Comparison of ENCODE assay signal across 1 cellular context in the genomic region with DNA sequence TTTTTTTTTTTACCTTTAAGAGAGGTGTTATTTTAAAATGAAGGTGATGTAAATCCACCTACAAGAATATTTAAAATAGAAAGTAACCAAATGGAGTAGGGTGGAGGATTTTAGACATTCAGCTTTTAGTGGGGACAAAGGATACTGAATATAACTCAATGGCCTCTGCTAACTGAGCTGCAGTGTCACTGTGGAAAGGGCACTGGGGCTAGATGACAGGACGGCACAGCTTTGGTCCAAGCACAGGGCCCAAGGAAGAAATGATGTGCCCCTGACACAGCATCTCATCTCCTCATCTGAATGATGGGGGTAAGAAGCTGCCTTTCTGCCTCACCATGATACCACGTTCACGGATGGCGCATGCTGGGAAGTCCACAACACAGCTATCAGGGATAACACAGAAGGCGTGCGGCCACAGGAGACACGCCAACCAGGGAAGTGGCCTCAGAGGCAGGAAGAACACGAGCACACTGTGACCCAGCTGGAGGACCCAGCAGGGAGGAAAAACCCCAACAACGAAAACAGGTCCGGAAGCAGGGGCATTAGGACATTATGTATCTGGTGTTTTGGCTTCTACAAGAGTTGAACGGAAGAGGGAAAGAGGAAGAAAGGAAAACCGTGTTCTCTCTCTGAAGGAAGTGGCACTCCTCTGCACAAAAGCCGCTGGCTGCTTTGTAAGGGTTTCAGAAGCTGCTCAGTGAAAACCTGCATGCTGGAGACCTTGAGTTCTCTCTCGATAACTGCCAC.
TF ChIP-seq lines count a peak whose summit lies in the region.

No MANE protein-coding gene starts in this region.

TF ChIP-seq in GM23338, 12 proteins besides CTCF, POLR2A, EP300 and RAD21 (continued from another document):
- TF ChIP-seq, protein P1, sequence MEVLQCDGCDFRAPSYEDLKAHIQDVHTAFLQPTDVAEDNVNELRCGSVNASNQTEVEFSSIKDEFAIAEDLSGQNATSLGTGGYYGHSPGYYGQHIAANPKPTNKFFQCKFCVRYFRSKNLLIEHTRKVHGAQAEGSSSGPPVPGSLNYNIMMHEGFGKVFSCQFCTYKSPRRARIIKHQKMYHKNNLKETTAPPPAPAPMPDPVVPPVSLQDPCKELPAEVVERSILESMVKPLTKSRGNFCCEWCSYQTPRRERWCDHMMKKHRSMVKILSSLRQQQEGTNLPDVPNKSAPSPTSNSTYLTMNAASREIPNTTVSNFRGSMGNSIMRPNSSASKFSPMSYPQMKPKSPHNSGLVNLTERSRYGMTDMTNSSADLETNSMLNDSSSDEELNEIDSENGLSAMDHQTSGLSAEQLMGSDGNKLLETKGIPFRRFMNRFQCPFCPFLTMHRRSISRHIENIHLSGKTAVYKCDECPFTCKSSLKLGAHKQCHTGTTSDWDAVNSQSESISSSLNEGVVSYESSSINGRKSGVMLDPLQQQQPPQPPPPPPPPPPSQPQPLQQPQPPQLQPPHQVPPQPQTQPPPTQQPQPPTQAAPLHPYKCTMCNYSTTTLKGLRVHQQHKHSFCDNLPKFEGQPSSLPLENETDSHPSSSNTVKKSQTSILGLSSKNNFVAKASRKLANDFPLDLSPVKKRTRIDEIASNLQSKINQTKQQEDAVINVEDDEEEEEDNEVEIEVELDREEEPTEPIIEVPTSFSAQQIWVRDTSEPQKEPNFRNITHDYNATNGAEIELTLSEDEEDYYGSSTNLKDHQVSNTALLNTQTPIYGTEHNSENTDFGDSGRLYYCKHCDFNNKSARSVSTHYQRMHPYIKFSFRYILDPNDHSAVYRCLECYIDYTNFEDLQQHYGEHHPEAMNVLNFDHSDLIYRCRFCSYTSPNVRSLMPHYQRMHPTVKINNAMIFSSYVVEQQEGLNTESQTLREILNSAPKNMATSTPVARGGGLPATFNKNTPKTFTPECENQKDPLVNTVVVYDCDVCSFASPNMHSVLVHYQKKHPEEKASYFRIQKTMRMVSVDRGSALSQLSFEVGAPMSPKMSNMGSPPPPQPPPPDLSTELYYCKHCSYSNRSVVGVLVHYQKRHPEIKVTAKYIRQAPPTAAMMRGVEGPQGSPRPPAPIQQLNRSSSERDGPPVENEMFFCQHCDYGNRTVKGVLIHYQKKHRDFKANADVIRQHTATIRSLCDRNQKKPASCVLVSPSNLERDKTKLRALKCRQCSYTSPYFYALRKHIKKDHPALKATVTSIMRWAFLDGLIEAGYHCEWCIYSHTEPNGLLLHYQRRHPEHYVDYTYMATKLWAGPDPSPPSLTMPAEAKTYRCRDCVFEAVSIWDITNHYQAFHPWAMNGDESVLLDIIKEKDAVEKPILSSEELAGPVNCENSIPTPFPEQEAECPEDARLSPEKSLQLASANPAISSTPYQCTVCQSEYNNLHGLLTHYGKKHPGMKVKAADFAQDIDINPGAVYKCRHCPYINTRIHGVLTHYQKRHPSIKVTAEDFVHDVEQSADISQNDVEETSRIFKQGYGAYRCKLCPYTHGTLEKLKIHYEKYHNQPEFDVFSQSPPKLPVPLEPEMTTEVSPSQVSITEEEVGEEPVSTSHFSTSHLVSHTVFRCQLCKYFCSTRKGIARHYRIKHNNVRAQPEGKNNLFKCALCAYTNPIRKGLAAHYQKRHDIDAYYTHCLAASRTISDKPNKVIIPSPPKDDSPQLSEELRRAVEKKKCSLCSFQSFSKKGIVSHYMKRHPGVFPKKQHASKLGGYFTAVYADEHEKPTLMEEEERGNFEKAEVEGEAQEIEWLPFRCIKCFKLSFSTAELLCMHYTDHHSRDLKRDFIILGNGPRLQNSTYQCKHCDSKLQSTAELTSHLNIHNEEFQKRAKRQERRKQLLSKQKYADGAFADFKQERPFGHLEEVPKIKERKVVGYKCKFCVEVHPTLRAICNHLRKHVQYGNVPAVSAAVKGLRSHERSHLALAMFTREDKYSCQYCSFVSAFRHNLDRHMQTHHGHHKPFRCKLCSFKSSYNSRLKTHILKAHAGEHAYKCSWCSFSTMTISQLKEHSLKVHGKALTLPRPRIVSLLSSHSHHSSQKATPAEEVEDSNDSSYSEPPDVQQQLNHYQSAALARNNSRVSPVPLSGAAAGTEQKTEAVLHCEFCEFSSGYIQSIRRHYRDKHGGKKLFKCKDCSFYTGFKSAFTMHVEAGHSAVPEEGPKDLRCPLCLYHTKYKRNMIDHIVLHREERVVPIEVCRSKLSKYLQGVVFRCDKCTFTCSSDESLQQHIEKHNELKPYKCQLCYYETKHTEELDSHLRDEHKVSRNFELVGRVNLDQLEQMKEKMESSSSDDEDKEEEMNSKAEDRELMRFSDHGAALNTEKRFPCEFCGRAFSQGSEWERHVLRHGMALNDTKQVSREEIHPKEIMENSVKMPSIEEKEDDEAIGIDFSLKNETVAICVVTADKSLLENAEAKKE (CRISPR knock-in tag; IDR thresholded peaks at IDR 0.05) = no peak
- TF ChIP-seq EZH2 (IDR thresholded peaks at IDR 0.05; ENCODE audit: low read depth, unreplicated experiment) (no peak), EZH2phosphoT487 (IDR thresholded peaks at IDR 0.05; ENCODE audit: unreplicated experiment) (no peak), ZNF114 (CRISPR knock-in tag; IDR thresholded peaks at IDR 0.05) (no peak), NANOG (IDR thresholded peaks at IDR 0.05; ENCODE audit: borderline replicate concordance) (no peak), ZNF331 (CRISPR knock-in tag; IDR thresholded peaks at IDR 0.05; ENCODE audit: low read depth) (no peak), CREB1 (CRISPR knock-in tag; IDR thresholded peaks at IDR 0.05; ENCODE audit: low read depth) (no peak), STAT1 (IDR thresholded peaks at IDR 0.05; ENCODE audit: unreplicated experiment) (no peak)
- TF ChIP-seq, protein P2, sequence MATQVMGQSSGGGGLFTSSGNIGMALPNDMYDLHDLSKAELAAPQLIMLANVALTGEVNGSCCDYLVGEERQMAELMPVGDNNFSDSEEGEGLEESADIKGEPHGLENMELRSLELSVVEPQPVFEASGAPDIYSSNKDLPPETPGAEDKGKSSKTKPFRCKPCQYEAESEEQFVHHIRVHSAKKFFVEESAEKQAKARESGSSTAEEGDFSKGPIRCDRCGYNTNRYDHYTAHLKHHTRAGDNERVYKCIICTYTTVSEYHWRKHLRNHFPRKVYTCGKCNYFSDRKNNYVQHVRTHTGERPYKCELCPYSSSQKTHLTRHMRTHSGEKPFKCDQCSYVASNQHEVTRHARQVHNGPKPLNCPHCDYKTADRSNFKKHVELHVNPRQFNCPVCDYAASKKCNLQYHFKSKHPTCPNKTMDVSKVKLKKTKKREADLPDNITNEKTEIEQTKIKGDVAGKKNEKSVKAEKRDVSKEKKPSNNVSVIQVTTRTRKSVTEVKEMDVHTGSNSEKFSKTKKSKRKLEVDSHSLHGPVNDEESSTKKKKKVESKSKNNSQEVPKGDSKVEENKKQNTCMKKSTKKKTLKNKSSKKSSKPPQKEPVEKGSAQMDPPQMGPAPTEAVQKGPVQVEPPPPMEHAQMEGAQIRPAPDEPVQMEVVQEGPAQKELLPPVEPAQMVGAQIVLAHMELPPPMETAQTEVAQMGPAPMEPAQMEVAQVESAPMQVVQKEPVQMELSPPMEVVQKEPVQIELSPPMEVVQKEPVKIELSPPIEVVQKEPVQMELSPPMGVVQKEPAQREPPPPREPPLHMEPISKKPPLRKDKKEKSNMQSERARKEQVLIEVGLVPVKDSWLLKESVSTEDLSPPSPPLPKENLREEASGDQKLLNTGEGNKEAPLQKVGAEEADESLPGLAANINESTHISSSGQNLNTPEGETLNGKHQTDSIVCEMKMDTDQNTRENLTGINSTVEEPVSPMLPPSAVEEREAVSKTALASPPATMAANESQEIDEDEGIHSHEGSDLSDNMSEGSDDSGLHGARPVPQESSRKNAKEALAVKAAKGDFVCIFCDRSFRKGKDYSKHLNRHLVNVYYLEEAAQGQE (IDR thresholded peaks at IDR 0.05; ENCODE audit: unreplicated experiment) = no peak
